10 cellular contexts compared by ENCODE assay signal in genomic region chr16:81694494-81695285, GRCh38.
DNase-seq lines count a peak whose midpoint lies in the region; FAIRE-seq and TF ChIP-seq lines count a peak whose summit lies in the region.
"Had no signal": no experiment of that assay in that cellular context is flagged by ENCODE, and none has a peak within 500 bp of the region (broad histone marks: within the 10 kb centered on the region; RNA-seq: fewer than 3 reads in every experiment).

No MANE protein-coding gene starts in this region.

- peaks cover 10% of the 10 kb centered on the region for H3K79me2 ChIP-seq in astrocyte (ENCODE audit: insufficient read depth, low read length)
- H3K79me2 ChIP-seq in smooth muscle cell (ENCODE audit: low read depth): peaks cover 9% of the 10 kb centered on the region

- H3K4me2 ChIP-seq in astrocyte (ENCODE audit: low read length): peak overlapping the region; percentile 49
- no peak overlapping the region for H3K4me2 ChIP-seq in smooth muscle cell

- H3F3A ChIP-seq in smooth muscle cell (ENCODE audit: low read depth): peaks cover 7% of the 10 kb centered on the region

- no peak for FAIRE-seq in astrocyte (lab: Jason Lieb, UNC)

- no peaks in the 10 kb centered on the region for H3K27me3 Mint-ChIP-seq in astrocyte (ENCODE audit: low read depth, unreplicated experiment)
- H3K27me3 Mint-ChIP-seq: activated T-cell treated with anti-CD3 and anti-CD28 coated beads, Interleukin-2, amount 50 U/mL, for 24 hours had no signal

- H3K27me3 ChIP-seq in astrocyte (ENCODE audit: insufficient read depth, low read length) (no peaks in the 10 kb centered on the region), smooth muscle cell (ENCODE audit: low read depth) (no peaks in the 10 kb centered on the region)
- H3K27me3 ChIP-seq: neutrophil had no signal

- WGBS in smooth muscle cell (ENCODE audit: low lambda C conversion rate): 94% methylated on average over 14 of the region's 14 CpGs

- H3K4me1 ChIP-seq in astrocyte (ENCODE audit: insufficient read depth, low read length) (peaks cover 41% of the 10 kb centered on the region), smooth muscle cell (ENCODE audit: low read depth) (peaks cover 17% of the 10 kb centered on the region)

- no peak overlapping the region for H3K27ac Mint-ChIP-seq in astrocyte (ENCODE audit: unreplicated experiment)

- DNase-seq in NCI-H524 (lab: John Stamatoyannopoulos, UW) (peak; percentile 76 to 91), astrocyte (ENCODE audit: low read depth) (peak; percentile 24), medulla oblongata (ENCODE audit: extremely low spot score) (peak; percentile 76), smooth muscle cell (lab: John Stamatoyannopoulos, UW; ENCODE audit: unreplicated experiment) (no peak), KBM-7 (no peak), SIG-M5 treated with dmso at 0.1 percent for 504 hours (lab: John Stamatoyannopoulos, UW; ENCODE audit: unreplicated experiment) (no peak), DMS153 (lab: John Stamatoyannopoulos, UW) (no peak)
- DNase-seq: activated T-cell treated with anti-CD3 and anti-CD28 coated beads, Interleukin-2, amount 50 U/mL, for 24 hours; cortex of kidney had no signal

- peaks cover 13% of the 10 kb centered on the region for H3K4me1 Mint-ChIP-seq in astrocyte (ENCODE audit: low read depth, unreplicated experiment)

- H3K36me3 ChIP-seq in astrocyte (ENCODE audit: insufficient read depth, low read length): no peaks in the 10 kb centered on the region
- H3K36me3 ChIP-seq in smooth muscle cell (ENCODE audit: low read depth): no peaks in the 10 kb centered on the region

- peaks cover 35% of the 10 kb centered on the region for H3K36me3 Mint-ChIP-seq in astrocyte (ENCODE audit: low read depth, unreplicated experiment)

- H4K20me1 ChIP-seq in astrocyte (ENCODE audit: insufficient read depth, low read length): peaks cover 5% of the 10 kb centered on the region
- peaks cover 2% of the 10 kb centered on the region for H4K20me1 ChIP-seq in smooth muscle cell (ENCODE audit: low read depth)

- H3K9ac ChIP-seq in astrocyte (ENCODE audit: low read length) (peak overlapping the region; percentile 82), smooth muscle cell (ENCODE audit: low read depth) (peak overlapping the region; percentile 63)

- TF ChIP-seq CTCF in astrocyte (IDR thresholded peaks at IDR 0.05; ENCODE audit: insufficient read depth, low read depth, low read length): no peak
- no peak for TF ChIP-seq CTCF in smooth muscle cell (IDR thresholded peaks at IDR 0.05; ENCODE audit: borderline replicate concordance, insufficient read depth, poor library complexity, severe bottlenecking)

- no peaks in the 10 kb centered on the region for H3K9me3 Mint-ChIP-seq in astrocyte (ENCODE audit: unreplicated experiment)
- H3K9me3 Mint-ChIP-seq: activated T-cell treated with anti-CD3 and anti-CD28 coated beads, Interleukin-2, amount 50 U/mL, for 24 hours had no signal

- H3K27ac ChIP-seq in astrocyte (ENCODE audit: low read depth, low read length) (peak overlapping the region; percentile 94), smooth muscle cell (ENCODE audit: low read depth) (peak overlapping the region; percentile 90)
- H3K27ac ChIP-seq: neutrophil had no signal

- no peak overlapping the region for H3K4me3 Mint-ChIP-seq in astrocyte (ENCODE audit: unreplicated experiment)
- H3K4me3 Mint-ChIP-seq: activated T-cell treated with anti-CD3 and anti-CD28 coated beads, Interleukin-2, amount 50 U/mL, for 24 hours had no signal

- in situ Hi-C loops in KBM-7 (cut with MboI; ENCODE audit: low pct_unique_long_range_greater_than_20kb, low sequenced_read_pairs): no loop called here

- H3K4me3 ChIP-seq in astrocyte (ENCODE audit: insufficient read depth, low read depth, low read length) (no peak overlapping the region), smooth muscle cell (no peak overlapping the region)

- H3K9me3 ChIP-seq in astrocyte (ENCODE audit: insufficient read depth, low read depth, low read length) (no peaks in the 10 kb centered on the region), smooth muscle cell (replicated peaks; ENCODE audit: low read depth) (no peaks in the 10 kb centered on the region)
- H3K9me3 ChIP-seq: neutrophil had no signal

- H2AFZ ChIP-seq in astrocyte (ENCODE audit: low read depth, low read length): no peak overlapping the region
- H2AFZ ChIP-seq in smooth muscle cell (ENCODE audit: low read depth): no peak overlapping the region

Comparison
In these comparisons a context has a peak if more than half of its experiments do, and no peak if none do; other contexts are left out.
1. DNase-seq: peak in NCI-H524 (2 of 2), astrocyte (single experiment) and medulla oblongata (single experiment); none in smooth muscle cell (single experiment), KBM-7 (single experiment), SIG-M5 treated with dmso at 0.1 percent for 504 hours (single experiment) and DMS153 (single experiment).